ENCODE assay signal across 25 cellular contexts in genomic region chr1:58628987-58629598, GRCh38.
DNase-seq lines count a peak whose midpoint lies in the region; ATAC-seq and TF ChIP-seq lines count a peak whose summit lies in the region.
"Had no signal": no experiment of that assay in that cellular context is flagged by ENCODE, and none has a peak within 500 bp of the region (broad histone marks: within the 10 kb centered on the region; RNA-seq: fewer than 3 reads in every experiment).

No MANE protein-coding gene starts in this region.

- H3K27ac ChIP-seq in RWPE2 (ENCODE audit: poor library complexity, severe bottlenecking): no peak overlapping the region
- H3K27ac ChIP-seq: neural progenitor cell, prostate gland, SK-N-MC, stomach had no signal

- POLR2A ChIA-PET in GM10248 (lab: Yijun Ruan, JAX): no interaction called here

- H3K36me3 ChIP-seq in RWPE2 (ENCODE audit: low read depth): peaks cover 3% of the 10 kb centered on the region; the same call in 1 of the 2 replicates
- H3K36me3 ChIP-seq: MG63, neural progenitor cell, prostate gland, stomach had no signal

- CTCF ChIA-PET in GM10248 (lab: Yijun Ruan, JAX): no interaction called here

- in situ Hi-C loops in ACHN (cut with HindIII; ENCODE audit: low pct_ligation_motif_present, low pct_unique_long_range_greater_than_20kb, low sequenced_read_pairs): no loop called here

- H3K4me1 ChIP-seq in RWPE2 (ENCODE audit: insufficient read depth, poor library complexity, severe bottlenecking): no peaks in the 10 kb centered on the region
- H3K4me1 ChIP-seq: neural progenitor cell, prostate gland, stomach had no signal

- H3K27me3 ChIP-seq in RWPE2 (ENCODE audit: insufficient read depth, poor library complexity, severe bottlenecking): no peaks in the 10 kb centered on the region
- H3K27me3 ChIP-seq: MG63, neural progenitor cell, stomach had no signal

- H3K4me3 ChIP-seq in RWPE2 (ENCODE audit: severe bottlenecking): no peak overlapping the region
- H3K4me3 ChIP-seq: MG63, neural progenitor cell, prostate gland, SK-N-MC, stomach had no signal

- TF ChIP-seq CTCF in RWPE2 (IDR thresholded peaks at IDR 0.05; ENCODE audit: poor library complexity, severe bottlenecking) (no peak), GM10248 (IDR thresholded peaks at IDR 0.05; ENCODE audit: control extremely low read depth, extremely low read depth, low read depth, missing control alignments) (no peak)

- 0 out of 3 replicates have a peak, but pooled peaks have one; percentile 33 for ATAC-seq in RWPE2 (ENCODE audit: low read depth)
- no peak for ATAC-seq in HG02981 (IDR thresholded peaks at IDR 0.05; ENCODE audit: unreplicated experiment)
- ATAC-seq: activated CD4-positive, alpha-beta T cell treated with anti-CD3 and anti-CD28 coated beads for 36 hours; activated CD8-positive, alpha-beta memory T cell treated with anti-CD3 and anti-CD28 coated beads, Interleukin-2, amount 10 ng/mL, durations not matched to agents 7 days and 5 days; esophagus mucosa; left ventricle myocardium superior had no signal

- DNase-seq in ACHN (peak; percentile 43), GM04504 (ENCODE audit: low read depth) (peak; percentile 16), RWPE2 (ENCODE audit: low spot score) (no peak), iris pigment epithelial cell (ENCODE audit: low read depth) (peak; percentile 44), GM10248 (ENCODE audit: extremely low spot score) (no peak), 8988T (no peak)
- no peak for DNase-seq in stimulated activated naive CD4-positive, alpha-beta T cell (lab: John Stamatoyannopoulos, UW)
- DNase-seq: activated CD4-positive, alpha-beta T cell treated with anti-CD3 and anti-CD28 coated beads for 36 hours; activated CD8-positive, alpha-beta memory T cell treated with anti-CD3 and anti-CD28 coated beads, Interleukin-2, amount 10 ng/mL, durations not matched to agents 7 days and 5 days; CD4-positive, alpha-beta memory T cell; DMS79; effector CD8-positive, alpha-beta T cell; glutamatergic neuron; left ventricle myocardium superior; MG63; NCI-H146; NCI-H774; small intestine; stimulated activated CD4-positive, alpha-beta T cell treated with anti-CD3 and anti-CD28 coated beads, Interleukin-2, amount 100 ng/mL, for 48 hours; stomach had no signal

- no peaks in the 10 kb centered on the region for H3K9me3 ChIP-seq in RWPE2 (ENCODE audit: severe bottlenecking)
- H3K9me3 ChIP-seq: MG63, prostate gland had no signal

Comparison
In these comparisons a context has a peak if more than half of its experiments do, and no peak if none do; other contexts are left out.
1. DNase-seq: peak in ACHN (single experiment), GM04504 (single experiment) and iris pigment epithelial cell (single experiment); none in RWPE2 (single experiment), GM10248 (single experiment), 8988T (single experiment) and stimulated activated naive CD4-positive, alpha-beta T cell (0 of 6).